In genomic region chr12:30330565-30330964, GRCh38 we compare ENCODE assay signal across 22 cellular contexts.
DNase-seq lines count a peak whose midpoint lies in the region; ATAC-seq, FAIRE-seq and TF ChIP-seq lines count a peak whose summit lies in the region.
"Had no signal": no experiment of that assay in that cellular context is flagged by ENCODE, and none has a peak within 500 bp of the region (broad histone marks: within the 10 kb centered on the region; RNA-seq: fewer than 3 reads in every experiment).

No MANE protein-coding gene starts in this region.

- H3K9me2 ChIP-seq in GM23338 (ENCODE audit: insufficient read depth) = peaks cover 17% of the 10 kb centered on the region

- CTCF ChIA-PET in K562 (lab: Yijun Ruan, JAX; ENCODE audit: low intra/inter-chr PET ratio) = no interaction called here

- no peaks in the 10 kb centered on the region for H3K27me3 Mint-ChIP-seq in GM23338 (ENCODE audit: insufficient read depth, low read depth, poor library complexity)
- H3K27me3 Mint-ChIP-seq: B cell; CD4-positive, alpha-beta T cell had no signal

- H3K9me3 Mint-ChIP-seq in GM23338 = no peaks in the 10 kb centered on the region; the same call in 2 of the 3 replicates
- H3K9me3 Mint-ChIP-seq: CD8-positive, alpha-beta T cell had no signal

- POLR2A ChIA-PET in K562 (lab: Yijun Ruan, JAX) = no interaction called here

- ATAC-seq in GM23338 (no peak), K562 (no peak)
- ATAC-seq: A549; CD8-positive, alpha-beta T cell had no signal

- TF ChIP-seq RAD21 in K562 (CRISPR knock-in tag; conservative IDR thresholded peaks at IDR 0.05 in 1 of 2, IDR thresholded peaks at IDR 0.05 in 1 of 2) = no peak

- no peak overlapping the region for H3K4me3 Mint-ChIP-seq in GM23338
- H3K4me3 Mint-ChIP-seq: B cell; CD4-positive, alpha-beta T cell; CD8-positive, alpha-beta T cell had no signal

- no peak for DNase-seq in GM23338 (ENCODE audit: low spot score)
- peak; percentile 35 for DNase-seq in NT2/D1 (ENCODE audit: low read depth, low spot score)
- DNase-seq in K562 (ENCODE audit: extremely low read depth in 1 of 4, low spot score in 3 of 4) = no peak
- DNase-seq in MV-4-11 (lab: John Stamatoyannopoulos, UW) = no peak
- DNase-seq in MG63 = no peak
- no peak for DNase-seq in activated T-cell treated with anti-CD3 and anti-CD28 coated beads, Interleukin-2, amount 50 U/mL, for 1 hour
- DNase-seq: AML-193; Caco-2; Calu3; CD4-positive, alpha-beta T cell; CD8-positive, alpha-beta T cell; DMS79 treated with DMSO at 0.1 percent for 48 hours; GF-D8 had no signal

- TF ChIP-seq POLR2A in K562 (conservative IDR thresholded peaks at IDR 0.05) = no peak

- H3K4me3 ChIP-seq in GM23338 (no peak overlapping the region), NT2/D1 (ENCODE audit: insufficient read length, low read depth) (no peak overlapping the region), K562 (no peak overlapping the region), MG63 (no peak overlapping the region)
- H3K4me3 ChIP-seq: A549; BLaER1 treated with 17β-estradiol and CSF1 and Interleukin-3, amounts not matched to agents 10 nM and 100 nM had no signal

- H2AFZ ChIP-seq in GM23338 (no peak overlapping the region), K562 (ENCODE audit: low read depth, low read length) (no peak overlapping the region)

- no peaks in the 10 kb centered on the region; the same call in 2 of the 3 replicates for H3K36me3 Mint-ChIP-seq in GM23338 (ENCODE audit: low read depth)
- H3K36me3 Mint-ChIP-seq: CD8-positive, alpha-beta T cell had no signal

- no peak overlapping the region for H3K27ac Mint-ChIP-seq in GM23338
- H3K27ac Mint-ChIP-seq: B cell; CD4-positive, alpha-beta T cell; CD8-positive, alpha-beta T cell had no signal

- H4K20me1 ChIP-seq in GM23338 (replicated peaks; ENCODE audit: insufficient read depth) (no peaks in the 10 kb centered on the region), K562 (replicated peaks; ENCODE audit: control insufficient read depth, insufficient read depth, low read length) (no peaks in the 10 kb centered on the region)
- H4K20me1 ChIP-seq: BLaER1 treated with 17β-estradiol and CSF1 and Interleukin-3, amounts not matched to agents 10 nM and 100 nM had no signal

- in situ Hi-C loops in K562 (cut with MboI) = no loop called here

- H3K4me1 ChIP-seq in GM23338 (ENCODE audit: insufficient read depth) = peaks cover 8% of the 10 kb centered on the region
- no peaks in the 10 kb centered on the region for H3K4me1 ChIP-seq in NT2/D1 (ENCODE audit: insufficient read depth, insufficient read length)
- H3K4me1 ChIP-seq in K562 (replicated peaks in 1 of 2; ENCODE audit: control insufficient read depth in 2 of 2, insufficient read depth in 2 of 2, low read length in 2 of 2) = no peaks in the 10 kb centered on the region
- H3K4me1 ChIP-seq: A549; BLaER1 treated with 17β-estradiol and CSF1 and Interleukin-3, amounts not matched to agents 10 nM and 100 nM; Caco-2 had no signal

- H3K27ac ChIP-seq in GM23338 (ENCODE audit: low read depth) (peak overlapping the region; percentile 81), K562 (ENCODE audit: extremely low read depth, low read depth, low read length) (no peak overlapping the region)
- H3K27ac ChIP-seq: 22Rv1; A549; BLaER1 treated with 17β-estradiol and CSF1 and Interleukin-3, amounts not matched to agents 10 nM and 100 nM; C4-2B had no signal

- FAIRE-seq in K562 (lab: Jason Lieb, UNC) = no peak
- FAIRE-seq: A549, D721Med, G401.6, GM12891, GM19239 had no signal

- H3K79me2 ChIP-seq in GM23338 (replicated peaks; ENCODE audit: insufficient read depth) (no peaks in the 10 kb centered on the region), K562 (ENCODE audit: control insufficient read depth, insufficient read depth, low read length) (no peaks in the 10 kb centered on the region)

- H3K4me2 ChIP-seq in GM23338 (peak overlapping the region; percentile 68), K562 (ENCODE audit: insufficient read depth, low read length) (no peak overlapping the region)
- H3K4me2 ChIP-seq: A549; BLaER1 treated with 17β-estradiol and CSF1 and Interleukin-3, amounts not matched to agents 10 nM and 100 nM had no signal

- TF ChIP-seq EP300 in K562 (IDR thresholded peaks at IDR 0.05; ENCODE audit: low read length) = no peak

- H3F3A ChIP-seq in GM23338 (replicated peaks; ENCODE audit: low read depth) = no peaks in the 10 kb centered on the region; the same call in 1 of the 2 replicates

- TF ChIP-seq CTCF in GM23338 (conservative IDR thresholded peaks at IDR 0.05; ENCODE audit: low read depth in 2 of 2) = no peak
- TF ChIP-seq CTCF in K562 (IDR thresholded peaks at IDR 0.05 in 2 of 3, conservative IDR thresholded peaks at IDR 0.05 in 1 of 3; ENCODE audit: insufficient read depth in 2 of 3, low read depth in 1 of 3, low read length in 3 of 3) = no peak

- H3K36me3 ChIP-seq in GM23338 (ENCODE audit: insufficient read depth) (no peaks in the 10 kb centered on the region), NT2/D1 (ENCODE audit: insufficient read depth, insufficient read length, low read length) (no peaks in the 10 kb centered on the region), K562 (ENCODE audit: control insufficient read depth, insufficient read depth, low read length) (no peaks in the 10 kb centered on the region), MG63 (no peaks in the 10 kb centered on the region)
- H3K36me3 ChIP-seq: BLaER1 treated with 17β-estradiol and CSF1 and Interleukin-3, amounts not matched to agents 10 nM and 100 nM had no signal

- intact Hi-C loops in K562 (cut with micrococcal nuclease) = no loop called here

- H3K9me1 ChIP-seq in K562 (ENCODE audit: control insufficient read depth, insufficient read depth, low read length) = no peaks in the 10 kb centered on the region

- H3K9me3 ChIP-seq in NT2/D1 (ENCODE audit: insufficient read depth, low read length) = peaks cover 4% of the 10 kb centered on the region; the same call in 1 of the 2 replicates
- no peaks in the 10 kb centered on the region for H3K9me3 ChIP-seq in K562 (replicated peaks; ENCODE audit: control insufficient read depth, insufficient read depth, low read depth, low read length)
- H3K9me3 ChIP-seq in MG63 = no peaks in the 10 kb centered on the region; the same call in 1 of the 2 replicates
- H3K9me3 ChIP-seq: A549; BLaER1 treated with 17β-estradiol and CSF1 and Interleukin-3, amounts not matched to agents 10 nM and 100 nM; Caco-2 had no signal

- peaks cover 20% of the 10 kb centered on the region; the same call in 2 of the 3 replicates for H3K4me1 Mint-ChIP-seq in GM23338
- H3K4me1 Mint-ChIP-seq: B cell had no signal

- H3K27me3 ChIP-seq in GM23338 (ENCODE audit: insufficient read depth) (no peaks in the 10 kb centered on the region), NT2/D1 (ENCODE audit: insufficient read depth, insufficient read length) (no peaks in the 10 kb centered on the region), K562 (ENCODE audit: control insufficient read depth in 2 of 2, insufficient read depth in 2 of 2, low read length in 2 of 2) (no peaks in the 10 kb centered on the region; a peak in 1 of 5 replicates), MG63 (no peaks in the 10 kb centered on the region)
- H3K27me3 ChIP-seq: BLaER1 treated with 17β-estradiol and CSF1 and Interleukin-3, amounts not matched to agents 10 nM and 100 nM had no signal

- H3K9ac ChIP-seq in NT2/D1 (ENCODE audit: insufficient read length, low read depth) (no peak overlapping the region), K562 (ENCODE audit: insufficient read depth in 1 of 2, low read depth in 2 of 2, low read length in 2 of 2) (no peak overlapping the region)
- H3K9ac ChIP-seq: BLaER1 treated with 17β-estradiol and CSF1 and Interleukin-3, amounts not matched to agents 10 nM and 100 nM had no signal

- BruUV-seq in K562 (replicated peaks; lab: Mats Ljungman, UMichigan) = no TSS peak

TF ChIP-seq in GM23338, 12 proteins besides CTCF, POLR2A, EP300 and RAD21 (continues in another document):
- TF ChIP-seq NANOG (IDR thresholded peaks at IDR 0.05; ENCODE audit: borderline replicate concordance) (peak; percentile 83), ZNF331 (CRISPR knock-in tag; IDR thresholded peaks at IDR 0.05; ENCODE audit: low read depth) (no peak), STAT1 (IDR thresholded peaks at IDR 0.05; ENCODE audit: unreplicated experiment) (no peak), EZH2phosphoT487 (IDR thresholded peaks at IDR 0.05; ENCODE audit: unreplicated experiment) (no peak)

TF ChIP-seq in K562, 482 proteins besides CTCF, POLR2A, EP300 and RAD21 (continues in another document):
- no peak for TF ChIP-seq RREB1 (CRISPR knock-in tag; IDR thresholded peaks at IDR 0.05)
